In genomic region chr7:133409421-133409820, GRCh38 we compare ENCODE assay signal across 6 cellular contexts.
"Had no signal": no experiment of that assay in that cellular context is flagged by ENCODE, and none has a peak within 500 bp of the region (broad histone marks: within the 10 kb centered on the region; RNA-seq: fewer than 3 reads in every experiment).

No MANE protein-coding gene starts in this region.

- ATAC-seq: HCT116 had no signal

- DNase-seq: GM23248, GOT3, H7, HFFc6, KBM-7 had no signal
